In genomic region chr5:43396762-43397304, GRCh38 we compare ENCODE assay signal across 8 cellular contexts. TPM values are rescaled to one million over a fixed set of nuclear protein-coding genes. Genes with fewer than 3 reads are reported as not detected.
DNase-seq lines count a peak whose midpoint lies in the region; ATAC-seq and TF ChIP-seq lines count a peak whose summit lies in the region.

No MANE protein-coding gene starts in this region.

- intact Hi-C loops in uterus (cut with DNase I; ENCODE audit: low total_unique reads) = no loop called here

- no peaks in the 10 kb centered on the region for H3K4me1 ChIP-seq in uterus

- peak; percentile 98 for ATAC-seq in GM21786 (IDR thresholded peaks at IDR 0.05; ENCODE audit: unreplicated experiment)

- TF ChIP-seq POLR2A in uterus (IDR thresholded peaks at IDR 0.05) = no peak

- no peak for TF ChIP-seq CTCF in fibroblast of the aortic adventitia (IDR thresholded peaks at IDR 0.05; ENCODE audit: insufficient read depth, low read length)
- no peak for TF ChIP-seq CTCF in uterus (IDR thresholded peaks at IDR 0.05)

- H3K9me3 ChIP-seq in uterus = no peaks in the 10 kb centered on the region

- H3K36me3 ChIP-seq in uterus = no peaks in the 10 kb centered on the region

- H3K4me3 ChIP-seq in fibroblast of the aortic adventitia (ENCODE audit: low read depth, low read length) = peak overlapping the region; percentile 66
- peak overlapping the region; percentile 30 to 38 for H3K4me3 ChIP-seq in uterus

- DNase-seq in GDM1 (lab: John Stamatoyannopoulos, UW) (peak; percentile 73), NCI-H2171 treated with DMSO at 0.1 percent for 48 hours (lab: John Stamatoyannopoulos, UW) (peak; percentile 63), activated T-cell treated with anti-CD3 and anti-CD28 coated beads for 48 hours (ENCODE audit: low read depth) (peak; percentile 64), fibroblast of the aortic adventitia (ENCODE audit: low read depth) (peak; percentile 27), retina (peak; percentile 76), uterus (peak; percentile 14 to 43), mesenteric fat pad (ENCODE audit: low spot score) (no peak)

- H3K27ac ChIP-seq in uterus = no peak overlapping the region

- no peaks in the 10 kb centered on the region for H3K27me3 ChIP-seq in uterus

RNA-seq across cellular contexts. Expression of gene CCL28, which starts 15.4 kb away (rescaled TPM):
- total RNA-seq in fibroblast of the aortic adventitia (ENCODE audit: low replicate concordance) (5.1 and 5.6 TPM in 2 replicates), uterus (1 to 10 TPM in 3 of 4 donors, under 1 TPM in 1; under 0.01 to 4.1 (median 2.1) TPM), mesenteric fat pad (1.4 TPM)
